In the genomic region with DNA sequence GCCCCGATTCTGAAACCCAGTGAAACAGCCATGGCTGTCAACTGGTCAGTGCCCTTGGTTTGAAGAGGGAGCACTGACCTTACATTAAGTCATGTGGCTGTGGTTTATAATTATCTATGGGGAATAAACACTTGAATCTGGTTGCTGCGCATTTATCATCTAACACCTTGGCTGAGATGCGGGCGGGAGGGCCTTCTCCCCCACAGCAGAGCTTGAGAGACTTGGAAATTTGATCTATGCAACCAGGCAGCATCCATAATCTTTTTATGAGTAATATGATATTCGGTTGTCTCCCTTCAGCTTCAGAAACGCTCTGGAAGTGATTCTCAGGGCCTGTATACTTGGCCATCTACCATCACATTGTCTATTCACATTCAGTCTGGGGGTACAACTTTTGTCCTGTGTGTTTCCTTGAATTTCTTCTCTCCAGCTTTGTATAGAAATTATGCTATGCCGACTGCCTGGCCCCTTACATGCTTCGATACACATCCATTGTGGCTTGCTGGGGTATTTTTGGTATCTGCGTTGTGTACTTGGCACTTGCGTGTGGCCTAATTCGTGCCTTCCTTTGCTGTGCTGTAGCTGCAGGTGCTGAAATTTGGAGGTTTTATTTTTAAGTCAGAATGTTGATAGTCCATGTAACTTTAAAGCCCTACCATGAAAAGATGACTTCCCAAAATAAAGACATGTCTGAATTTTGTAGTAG, we compare ENCODE assay signal across 12 cellular contexts.
DNase-seq lines count a peak whose midpoint lies in the region; ATAC-seq, FAIRE-seq and TF ChIP-seq lines count a peak whose summit lies in the region.
"Had no signal": no experiment of that assay in that cellular context is flagged by ENCODE, and none has a peak within 500 bp of the region (broad histone marks: within the 10 kb centered on the region; RNA-seq: fewer than 3 reads in every experiment).

No MANE protein-coding gene starts in this region.

- H3K27ac ChIP-seq in C4-2B = peak overlapping the region; percentile 57; the same call in 1 of the 2 replicates
- no peak overlapping the region for H3K27ac ChIP-seq in SJCRH30
- H3K27ac ChIP-seq: neutrophil had no signal

- intact Hi-C loops in left cardiac atrium (cut with DNase I) = no loop called here

- peak; percentile 5 for FAIRE-seq in GM12891 (lab: Jason Lieb, UNC)
- FAIRE-seq in frontal cortex (lab: Jason Lieb, UNC) = no peak

- no peak overlapping the region for H3K4me3 ChIP-seq in SJCRH30
- H3K4me3 ChIP-seq: spleen had no signal

- TF ChIP-seq POLR2A in GM12891 (IDR thresholded peaks at IDR 0.05; ENCODE audit: low read depth, low read length) = no peak

- DNase-seq in GM12891 (ENCODE audit: insufficient read length, low spot score) = no peak
- peak; percentile 25 to 60 for DNase-seq in SJCRH30
- DNase-seq in left cardiac atrium = peak; percentile 53
- DNase-seq in NCI-H1048 (lab: John Stamatoyannopoulos, UW) = no peak
- DNase-seq in frontal cortex (ENCODE audit: low spot score in 2 of 2) = no peak
- DNase-seq: cerebellar nuclear complex, NCI-H1930, spleen had no signal

- H3K27me3 ChIP-seq in SJCRH30 = no peaks in the 10 kb centered on the region
- H3K27me3 ChIP-seq: neutrophil, spleen had no signal

- H3K9me3 ChIP-seq in SJCRH30 (replicated peaks) = no peaks in the 10 kb centered on the region
- H3K9me3 ChIP-seq: neutrophil, spleen had no signal

- peaks cover 32% of the 10 kb centered on the region for H3K4me1 ChIP-seq in SJCRH30

- peaks cover 6% of the 10 kb centered on the region; the same call in 1 of the 2 replicates for H3K36me3 ChIP-seq in SJCRH30
- H3K36me3 ChIP-seq: neutrophil, spleen had no signal

- ATAC-seq in left cardiac atrium = peak; percentile 42 to 80
- ATAC-seq in GM18870 (IDR thresholded peaks at IDR 0.05; ENCODE audit: unreplicated experiment) = no peak
- ATAC-seq in GM18909 (IDR thresholded peaks at IDR 0.05; ENCODE audit: poor library complexity, unreplicated experiment) = no peak

- TF ChIP-seq CTCF in C4-2B (conservative IDR thresholded peaks at IDR 0.05) = no peak

TF ChIP-seq in GM12891, 5 proteins besides CTCF, POLR2A, EP300 and RAD21:
- TF ChIP-seq PAX5 (IDR thresholded peaks at IDR 0.05; ENCODE audit: insufficient read depth, low read length, severe bottlenecking) = no peak

Comparison
In these comparisons a context has a peak if more than half of its experiments do, and no peak if none do; other contexts are left out.
1. DNase-seq: peak in SJCRH30 (2 of 2) and left cardiac atrium (single experiment); none in GM12891 (single experiment), NCI-H1048 (single experiment) and frontal cortex (0 of 2).
2. ATAC-seq: peak in left cardiac atrium (2 of 2); none in GM18870 (single experiment) and GM18909 (single experiment).